In the genomic region with DNA sequence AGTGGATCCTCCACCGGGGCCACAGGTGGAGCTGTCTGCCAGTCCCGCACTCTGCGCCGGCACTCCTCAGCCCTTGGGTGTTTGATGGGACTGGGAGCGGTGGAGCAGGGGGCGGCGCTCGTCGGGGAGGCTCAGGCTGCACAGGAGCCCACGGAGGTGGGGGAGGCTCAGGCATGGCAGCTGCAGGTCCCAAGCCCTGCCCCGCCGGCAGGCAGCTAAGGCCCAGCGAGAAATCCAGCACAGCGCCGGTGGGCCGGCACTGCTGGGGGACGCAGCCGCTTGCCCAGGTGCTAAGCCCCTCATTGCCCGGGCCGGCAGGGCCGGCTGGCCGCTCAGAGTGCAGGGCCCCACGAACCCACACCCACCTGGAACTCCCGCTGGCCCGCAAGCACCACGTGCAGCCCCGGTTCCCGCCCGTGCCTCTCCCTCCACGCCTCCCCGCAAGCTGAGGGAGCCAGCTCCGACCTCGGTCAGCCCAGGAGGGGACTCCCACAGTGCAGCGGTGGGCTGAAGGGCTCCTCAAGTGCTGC, we compare ENCODE assay signal across 18 cellular contexts.
DNase-seq lines count a peak whose midpoint lies in the region; ATAC-seq, FAIRE-seq and TF ChIP-seq lines count a peak whose summit lies in the region.
"Had no signal": no experiment of that assay in that cellular context is flagged by ENCODE, and none has a peak within 500 bp of the region (broad histone marks: within the 10 kb centered on the region; RNA-seq: fewer than 3 reads in every experiment).

No MANE protein-coding gene starts in this region.

- no peaks in the 10 kb centered on the region for H3K9me3 ChIP-seq in kidney (ENCODE audit: control insufficient read depth in 1 of 2, low read length in 2 of 2)
- H3K9me3 ChIP-seq: HAP-1 had no signal

- DNase-seq in chondrocyte (ENCODE audit: low spot score) (peak; percentile 70), kidney (peak; percentile 65), posterior vena cava (ENCODE audit: low spot score) (peak; percentile 73), ureter (ENCODE audit: low spot score) (peak; percentile 38), SW 1271 (lab: John Stamatoyannopoulos, UW) (no peak)
- DNase-seq: C1 segment of cervical spinal cord; Calu3; CD4-positive, alpha-beta memory T cell; COR-L47; DMS53; DMS79 treated with DMSO at 0.1 percent for 48 hours; GOT3; HFFc6 had no signal

- H3K4me1 ChIP-seq in kidney (ENCODE audit: control insufficient read depth in 1 of 2, insufficient read depth in 1 of 2, low read depth in 1 of 2, low read length in 2 of 2), result no peaks in the 10 kb centered on the region
- H3K4me1 ChIP-seq: HAP-1 had no signal

- H3K4me1 Mint-ChIP-seq in chondrocyte (ENCODE audit: low read depth), result no peaks in the 10 kb centered on the region
- H3K4me1 Mint-ChIP-seq: CD4-positive, alpha-beta memory T cell had no signal

- intact Hi-C loops in kidney (cut with DNase I) (no loop called here), posterior vena cava (cut with DNase I) (no loop called here)

- FAIRE-seq in kidney (lab: Jason Lieb, UNC), result no peak
- FAIRE-seq: G401.6, GM12892, H54 had no signal

- H3K9ac ChIP-seq in kidney (ENCODE audit: low read length in 2 of 2), result no peak overlapping the region

- H3K27ac Mint-ChIP-seq in chondrocyte (ENCODE audit: unreplicated experiment), result no peak overlapping the region
- H3K27ac Mint-ChIP-seq: CD4-positive, alpha-beta memory T cell; HFFc6 had no signal

- H3K4me3 Mint-ChIP-seq in chondrocyte (ENCODE audit: unreplicated experiment), result no peak overlapping the region
- H3K4me3 Mint-ChIP-seq: CD4-positive, alpha-beta memory T cell; HFFc6 had no signal

- TF ChIP-seq CTCF in chondrocyte (IDR thresholded peaks at IDR 0.05) (no peak), kidney (IDR thresholded peaks at IDR 0.05; ENCODE audit: borderline replicate concordance, extremely low read depth, insufficient read depth) (no peak)

- H3K9me3 Mint-ChIP-seq in chondrocyte (ENCODE audit: low read depth), result peaks cover 2% of the 10 kb centered on the region
- H3K9me3 Mint-ChIP-seq: CD4-positive, alpha-beta memory T cell had no signal

- H3K36me3 Mint-ChIP-seq in chondrocyte (ENCODE audit: low read depth), result no peaks in the 10 kb centered on the region
- H3K36me3 Mint-ChIP-seq: CD4-positive, alpha-beta memory T cell had no signal

- ATAC-seq in HG02852 (IDR thresholded peaks at IDR 0.05; ENCODE audit: unreplicated experiment), result no peak

- no peak overlapping the region for H3K27ac ChIP-seq in kidney (ENCODE audit: low read depth in 2 of 2, low read length in 2 of 2)

- peaks cover 2% of the 10 kb centered on the region for H3K27me3 Mint-ChIP-seq in chondrocyte (ENCODE audit: low read depth)

- H3K4me3 ChIP-seq in kidney (ENCODE audit: low read length in 2 of 2), result no peak overlapping the region
- H3K4me3 ChIP-seq: HAP-1 had no signal

- no peaks in the 10 kb centered on the region for H3K36me3 ChIP-seq in kidney (ENCODE audit: control insufficient read depth in 1 of 2, insufficient read depth in 2 of 2, low read length in 2 of 2)
- H3K36me3 ChIP-seq: HAP-1 had no signal

Comparison
In these comparisons a context has a peak if more than half of its experiments do, and no peak if none do; other contexts are left out.
1. DNase-seq: peak in chondrocyte (single experiment), kidney (single experiment), posterior vena cava (single experiment) and ureter (single experiment); none in SW 1271 (0 of 2).